Comparison of ENCODE assay signal across 17 cellular contexts in the genomic region with DNA sequence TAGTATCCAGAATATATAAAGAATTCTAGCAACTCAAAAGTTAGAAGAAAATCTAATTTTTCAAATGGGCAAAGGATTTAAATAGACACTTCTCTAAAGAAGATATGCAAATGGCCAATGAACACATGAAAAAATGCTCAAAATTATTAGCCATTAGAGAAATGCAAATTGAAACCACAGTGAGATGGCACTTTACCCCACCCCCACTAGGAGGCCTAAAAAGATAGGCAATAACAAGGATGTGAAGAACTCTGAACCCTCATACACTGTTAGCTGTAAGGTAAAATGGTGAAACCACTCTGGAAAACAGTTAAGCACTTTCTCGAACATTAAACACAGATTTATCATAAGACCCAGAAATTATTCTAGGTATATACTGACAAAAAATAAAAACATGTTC.
DNase-seq lines count a peak whose midpoint lies in the region; TF ChIP-seq lines count a peak whose summit lies in the region.
"Had no signal": no experiment of that assay in that cellular context is flagged by ENCODE, and none has a peak within 500 bp of the region (broad histone marks: within the 10 kb centered on the region; RNA-seq: fewer than 3 reads in every experiment).

No MANE protein-coding gene starts in this region.

- H3K9ac ChIP-seq in Loucy (ENCODE audit: low read depth, low read length, poor library complexity, severe bottlenecking), result no peak overlapping the region
- H3K9ac ChIP-seq in endodermal cell (ENCODE audit: extremely low read depth, low read length, poor library complexity, severe bottlenecking), result no peak overlapping the region
- no peak overlapping the region for H3K9ac ChIP-seq in GM23248

- H3K9me3 ChIP-seq in Loucy (ENCODE audit: insufficient read depth, low read depth, low read length) (peaks cover 5% of the 10 kb centered on the region; the same call in 1 of the 2 replicates), endodermal cell (ENCODE audit: control insufficient read depth, low read length) (peaks cover 4% of the 10 kb centered on the region), MG63 (no peaks in the 10 kb centered on the region; the same call in 1 of the 2 replicates), GM23248 (ENCODE audit: low read depth) (no peaks in the 10 kb centered on the region)
- H3K9me3 ChIP-seq: A549 had no signal

- H3K4me3 Mint-ChIP-seq in activated CD4-positive, alpha-beta T cell treated with anti-CD3 and anti-CD28 coated beads, Interleukin-2, amount 10 ng/mL, durations not matched to agents 24 days and 14 days, result no peak overlapping the region
- no peak overlapping the region for H3K4me3 Mint-ChIP-seq in activated CD4-positive, alpha-beta T cell treated with anti-CD3 and anti-CD28 coated beads, Interleukin-2, amount 10 ng/mL, durations not matched to agents 7 days and 5 days
- no peak overlapping the region for H3K4me3 Mint-ChIP-seq in endodermal cell
- H3K4me3 Mint-ChIP-seq: CD14-positive monocyte; CD4-positive, alpha-beta memory T cell; IgD-negative memory B cell had no signal

- DNase-seq in activated CD4-positive, alpha-beta T cell treated with anti-CD3 and anti-CD28 coated beads, Interleukin-2, amount 10 ng/mL, durations not matched to agents 24 days and 14 days, result peak; percentile 13
- DNase-seq in activated CD4-positive, alpha-beta T cell treated with anti-CD3 and anti-CD28 coated beads, Interleukin-2, amount 10 ng/mL, durations not matched to agents 7 days and 5 days, result no peak
- DNase-seq in endodermal cell (no peak), MG63 (no peak), GM23248 (no peak)
- DNase-seq in activated CD4-positive, CD25-positive, alpha-beta regulatory T cell treated with anti-CD3 and anti-CD28 coated beads, Interleukin-2, amount 50 U/mL, for 72 hours, result no peak
- DNase-seq: AML-193; CD4-positive, alpha-beta memory T cell; DMS153; DMS79; GF-D8; HCEC 1CT had no signal

- H3K27me3 ChIP-seq in Loucy (ENCODE audit: insufficient read depth, low read length, poor library complexity, severe bottlenecking) (no peaks in the 10 kb centered on the region), endodermal cell (ENCODE audit: control insufficient read depth, insufficient read depth, low read length, poor library complexity, severe bottlenecking) (no peaks in the 10 kb centered on the region), MG63 (no peaks in the 10 kb centered on the region; the same call in 1 of the 2 replicates), GM23248 (replicated peaks; ENCODE audit: insufficient read depth) (no peaks in the 10 kb centered on the region; the same call in 1 of the 2 replicates)

- H3K27ac ChIP-seq in endodermal cell (ENCODE audit: low read depth, low read length), result no peak overlapping the region
- no peak overlapping the region for H3K27ac ChIP-seq in GM23248
- H3K27ac ChIP-seq: 22Rv1, A549 had no signal

- TF ChIP-seq CTCF in Loucy (conservative IDR thresholded peaks at IDR 0.05; ENCODE audit: low read length) (0 out of 2 replicates have a peak, but pooled peaks have one; percentile 8), endodermal cell (conservative IDR thresholded peaks at IDR 0.05) (peak; percentile 53)

- H3K27me3 Mint-ChIP-seq in activated CD4-positive, alpha-beta T cell treated with anti-CD3 and anti-CD28 coated beads, Interleukin-2, amount 10 ng/mL, durations not matched to agents 24 days and 14 days, result peaks cover 8% of the 10 kb centered on the region
- H3K27me3 Mint-ChIP-seq in activated CD4-positive, alpha-beta T cell treated with anti-CD3 and anti-CD28 coated beads, Interleukin-2, amount 10 ng/mL, durations not matched to agents 7 days and 5 days, result peaks cover 3% of the 10 kb centered on the region
- peaks cover 4% of the 10 kb centered on the region for H3K27me3 Mint-ChIP-seq in endodermal cell (ENCODE audit: insufficient read depth)
- H3K27me3 Mint-ChIP-seq: IgD-negative memory B cell had no signal

- H3K4me1 ChIP-seq in Loucy (ENCODE audit: insufficient read depth, low read length, poor library complexity, severe bottlenecking) (peaks cover 6% of the 10 kb centered on the region), endodermal cell (ENCODE audit: control insufficient read depth, insufficient read depth, low read length) (no peaks in the 10 kb centered on the region), GM23248 (ENCODE audit: insufficient read depth) (no peaks in the 10 kb centered on the region)
- H3K4me1 ChIP-seq: A549 had no signal

- H3K9me3 Mint-ChIP-seq in activated CD4-positive, alpha-beta T cell treated with anti-CD3 and anti-CD28 coated beads, Interleukin-2, amount 10 ng/mL, durations not matched to agents 24 days and 14 days, result no peaks in the 10 kb centered on the region
- no peaks in the 10 kb centered on the region for H3K9me3 Mint-ChIP-seq in activated CD4-positive, alpha-beta T cell treated with anti-CD3 and anti-CD28 coated beads, Interleukin-2, amount 10 ng/mL, durations not matched to agents 7 days and 5 days
- H3K9me3 Mint-ChIP-seq in endodermal cell, result peaks cover 1% of the 10 kb centered on the region

- no peaks in the 10 kb centered on the region for H3K36me3 ChIP-seq in Loucy (ENCODE audit: insufficient read depth, low read length)
- no peaks in the 10 kb centered on the region for H3K36me3 ChIP-seq in endodermal cell (ENCODE audit: control insufficient read depth, insufficient read depth, low read length)
- H3K36me3 ChIP-seq in MG63, result no peaks in the 10 kb centered on the region
- no peaks in the 10 kb centered on the region for H3K36me3 ChIP-seq in GM23248 (ENCODE audit: low read depth)

- H2AFZ ChIP-seq in Loucy (ENCODE audit: low read length) (no peak overlapping the region), GM23248 (no peak overlapping the region)

- H3K9me2 ChIP-seq in Loucy (replicated peaks; ENCODE audit: low read depth, low read length), result no peaks in the 10 kb centered on the region
- no peaks in the 10 kb centered on the region for H3K9me2 ChIP-seq in GM23248 (ENCODE audit: insufficient read depth)

- in situ Hi-C loops in GM23248 (cut with MboI), result loop anchor here (25.0 kb wide), 1 partner anchor 1715 kb away; no protein-coding TSS in a partner anchor

- no peak overlapping the region for H3K4me3 ChIP-seq in Loucy (ENCODE audit: low read length, poor library complexity, severe bottlenecking)
- no peak overlapping the region for H3K4me3 ChIP-seq in endodermal cell (ENCODE audit: low read length)
- H3K4me3 ChIP-seq in MG63, result no peak overlapping the region
- no peak overlapping the region for H3K4me3 ChIP-seq in GM23248
- H3K4me3 ChIP-seq: A549 had no signal

- WGBS in endodermal cell (ENCODE audit: insufficient coverage in 1 of 2, insufficient read length in 1 of 2), 2 experiments, result 88% methylated on average over 1 of the region's 1 CpG; no CpG with 5 or more reads in 1 of the 2 experiments
- WGBS in GM23248 (ENCODE audit: low coverage in 1 of 2, low lambda C conversion rate in 2 of 2, missing lambda C conversion rate in 2 of 2), 2 experiments, result 59 to 64% methylated on average over 1 of the region's 1 CpG

- no peak overlapping the region for H3K27ac Mint-ChIP-seq in activated CD4-positive, alpha-beta T cell treated with anti-CD3 and anti-CD28 coated beads, Interleukin-2, amount 10 ng/mL, durations not matched to agents 24 days and 14 days
- H3K27ac Mint-ChIP-seq in activated CD4-positive, alpha-beta T cell treated with anti-CD3 and anti-CD28 coated beads, Interleukin-2, amount 10 ng/mL, durations not matched to agents 7 days and 5 days, result no peak overlapping the region
- no peak overlapping the region for H3K27ac Mint-ChIP-seq in endodermal cell
- H3K27ac Mint-ChIP-seq: CD14-positive monocyte; CD4-positive, alpha-beta memory T cell; IgD-negative memory B cell had no signal

- peaks cover 2% of the 10 kb centered on the region for H3K4me1 Mint-ChIP-seq in activated CD4-positive, alpha-beta T cell treated with anti-CD3 and anti-CD28 coated beads, Interleukin-2, amount 10 ng/mL, durations not matched to agents 24 days and 14 days
- peaks cover 4% of the 10 kb centered on the region for H3K4me1 Mint-ChIP-seq in activated CD4-positive, alpha-beta T cell treated with anti-CD3 and anti-CD28 coated beads, Interleukin-2, amount 10 ng/mL, durations not matched to agents 7 days and 5 days
- no peaks in the 10 kb centered on the region for H3K4me1 Mint-ChIP-seq in endodermal cell
- H3K4me1 Mint-ChIP-seq: CD14-positive monocyte; CD4-positive, alpha-beta memory T cell; IgD-negative memory B cell had no signal

- H4K20me1 ChIP-seq in Loucy (ENCODE audit: insufficient read depth, low read length, poor library complexity, severe bottlenecking) (no peaks in the 10 kb centered on the region), GM23248 (ENCODE audit: insufficient read depth) (no peaks in the 10 kb centered on the region)

- no peaks in the 10 kb centered on the region for H3K36me3 Mint-ChIP-seq in activated CD4-positive, alpha-beta T cell treated with anti-CD3 and anti-CD28 coated beads, Interleukin-2, amount 10 ng/mL, durations not matched to agents 24 days and 14 days (ENCODE audit: low read depth)
- no peaks in the 10 kb centered on the region for H3K36me3 Mint-ChIP-seq in activated CD4-positive, alpha-beta T cell treated with anti-CD3 and anti-CD28 coated beads, Interleukin-2, amount 10 ng/mL, durations not matched to agents 7 days and 5 days (ENCODE audit: low read depth)
- no peaks in the 10 kb centered on the region for H3K36me3 Mint-ChIP-seq in endodermal cell (ENCODE audit: low read depth)
- H3K36me3 Mint-ChIP-seq: CD14-positive monocyte; CD4-positive, alpha-beta memory T cell had no signal

- intact Hi-C loops in activated CD4-positive, alpha-beta T cell treated with anti-CD3 and anti-CD28 coated beads, Interleukin-2, amount 10 ng/mL, durations not matched to agents 24 days and 14 days (cut with micrococcal nuclease), result no loop called here

- H3F3A ChIP-seq in Loucy (ENCODE audit: low read depth), result no peaks in the 10 kb centered on the region
- H3F3A ChIP-seq in GM23248 (ENCODE audit: insufficient read depth), result no peaks in the 10 kb centered on the region

- H3K4me2 ChIP-seq in Loucy (ENCODE audit: low read depth, low read length, poor library complexity, severe bottlenecking), result no peak overlapping the region
- H3K4me2 ChIP-seq in GM23248 (ENCODE audit: unreplicated experiment), result no peak overlapping the region
- H3K4me2 ChIP-seq: A549 had no signal

- CTCF ChIA-PET in activated CD4-positive, alpha-beta T cell treated with anti-CD3 and anti-CD28 coated beads, Interleukin-2, amount 10 ng/mL, durations not matched to agents 7 days and 5 days (lab: Charles Lee), result interaction anchor here (0.6 kb wide), 1 partner anchor 622 kb away, joined by 3 read pairs; no protein-coding TSS in a partner anchor

- H3K79me2 ChIP-seq in Loucy (ENCODE audit: insufficient read depth, low read length) (no peaks in the 10 kb centered on the region), GM23248 (ENCODE audit: insufficient read depth) (no peaks in the 10 kb centered on the region)

- POLR2A ChIA-PET in activated CD4-positive, alpha-beta T cell treated with anti-CD3 and anti-CD28 coated beads, Interleukin-2, amount 10 ng/mL, durations not matched to agents 7 days and 5 days (lab: Charles Lee), result no interaction called here
